In the genomic region with DNA sequence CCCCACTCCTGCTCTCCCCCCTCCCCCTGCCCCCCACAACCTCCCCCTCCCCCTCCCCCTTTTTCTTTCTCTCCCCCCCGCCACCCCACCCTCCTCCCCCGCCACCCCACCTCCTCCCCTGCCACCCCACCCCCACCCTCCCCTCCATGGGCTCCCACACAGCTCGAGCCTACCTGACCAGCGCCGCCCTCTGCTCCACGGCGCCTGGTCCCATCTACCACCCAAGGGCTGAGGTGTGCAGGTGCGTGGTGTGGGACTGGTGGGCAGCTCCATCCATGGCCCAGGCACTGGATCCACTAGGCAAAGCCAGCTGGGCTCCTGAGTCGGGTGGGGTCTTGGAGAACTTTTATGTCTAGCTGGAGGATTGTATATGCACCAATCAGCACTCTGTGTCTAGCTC, we compare ENCODE assay signal across 33 cellular contexts.
"Had no signal": no experiment of that assay in that cellular context is flagged by ENCODE, and none has a peak within 500 bp of the region (broad histone marks: within the 10 kb centered on the region; RNA-seq: fewer than 3 reads in every experiment).

No MANE protein-coding gene starts in this region.

- DNase-seq: Karpas-422, Kasumi-1, MG63, MM.1S, MV-4-11, NCI-H1048, NCI-H1092, NCI-H1092 treated with DMSO at 0.1 percent for 48 hours, NCI-H1105, NCI-H1105 treated with DMSO at 0.1 percent for 48 hours, NCI-H1417, NCI-H1417 treated with DMSO at 0.1 percent for 48 hours, NCI-H1436, NCI-H1436 treated with DMSO at 0.1 percent for 48 hours, NCI-H146, NCI-H1694, NCI-H1694 treated with DMSO at 0.1 percent for 48 hours, NCI-H187, NCI-H187 treated with DMSO at 0.1 percent for 48 hours, NCI-H1930, NCI-H2029, NCI-H2029 treated with DMSO at 0.1 percent for 48 hours, NCI-H2081, NCI-H2081 treated with DMSO at 0.1 percent for 48 hours, NCI-H2107, NCI-H2171, NCI-H2171 treated with DMSO at 0.1 percent for 48 hours, NCI-H2227 treated with DMSO at 0.1 percent for 48 hours, NCI-H226, NCI-H345, NCI-H446, NCI-H446 treated with DMSO at 0.1 percent for 48 hours, NCI-H510A had no signal
